10 cellular contexts compared by ENCODE assay signal in the genomic region with DNA sequence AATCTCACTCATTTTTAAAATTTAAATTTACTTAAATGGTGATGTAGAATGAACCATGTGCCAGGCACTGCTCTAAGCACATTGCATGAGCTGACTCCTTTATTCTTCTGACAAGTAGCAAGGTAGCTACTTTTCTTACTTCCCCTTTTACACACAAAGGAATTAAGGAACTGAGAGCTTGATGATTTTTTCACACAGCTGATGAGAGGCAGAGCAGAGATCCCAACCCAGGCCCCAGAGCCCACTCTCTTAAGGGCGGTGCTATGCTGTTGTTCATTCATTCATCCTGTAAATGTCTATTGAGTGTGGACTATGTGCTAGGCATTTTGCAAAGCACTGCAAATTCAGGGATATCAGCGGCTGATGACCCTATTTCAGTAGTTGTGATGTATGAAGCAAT. TPM values are rescaled to one million over a fixed set of nuclear protein-coding genes. Genes with fewer than 3 reads are reported as not detected.
DNase-seq lines count a peak whose midpoint lies in the region; ATAC-seq and TF ChIP-seq lines count a peak whose summit lies in the region.
"Had no signal": no experiment of that assay in that cellular context is flagged by ENCODE, and none has a peak within 500 bp of the region (broad histone marks: within the 10 kb centered on the region; RNA-seq: fewer than 3 reads in every experiment).

No MANE protein-coding gene starts in this region.

- H3K4me3 ChIP-seq in mucosa of descending colon: no peak overlapping the region
- H3K4me3 ChIP-seq in hepatocyte: no peak overlapping the region
- H3K4me3 ChIP-seq: SK-N-MC had no signal

- H3K4me1 ChIP-seq in mucosa of descending colon (ENCODE audit: low read depth): peaks cover 14% of the 10 kb centered on the region
- no peaks in the 10 kb centered on the region for H3K4me1 ChIP-seq in hepatocyte (ENCODE audit: insufficient read depth)

- DNase-seq in Kasumi-1 (lab: John Stamatoyannopoulos, UW) (peak; percentile 71 to 73), mucosa of descending colon (no peak), hepatocyte (ENCODE audit: low spot score) (no peak), NCI-H146 (lab: John Stamatoyannopoulos, UW) (no peak), left ventricle myocardium superior (no peak)
- DNase-seq in stimulated activated naive CD4-positive, alpha-beta T cell (lab: John Stamatoyannopoulos, UW): no peak
- DNase-seq: activated naive CD8-positive, alpha-beta T cell treated with anti-CD3 and anti-CD28 coated beads, Interleukin-2, amount 10 ng/mL, durations not matched to agents 7 days and 5 days had no signal

- H3K4me2 ChIP-seq in hepatocyte: no peak overlapping the region

- TF ChIP-seq CTCF in mucosa of descending colon (IDR thresholded peaks at IDR 0.05) (no peak), hepatocyte (IDR thresholded peaks at IDR 0.05; ENCODE audit: poor library complexity) (no peak)

- no peaks in the 10 kb centered on the region for H4K20me1 ChIP-seq in hepatocyte (ENCODE audit: insufficient read depth, poor library complexity, severe bottlenecking)

- no peaks in the 10 kb centered on the region for H3K27me3 ChIP-seq in hepatocyte

- H3K27ac ChIP-seq in hepatocyte: no peak overlapping the region
- H3K27ac ChIP-seq: SK-N-MC had no signal

- peaks cover 2% of the 10 kb centered on the region for H3K9me3 ChIP-seq in mucosa of descending colon
- H3K9me3 ChIP-seq in hepatocyte (ENCODE audit: low read depth): no peaks in the 10 kb centered on the region

- intact Hi-C loops in mucosa of descending colon (cut with DNase I, micrococcal nuclease): no loop called here
- intact Hi-C loops in left ventricle myocardium superior (cut with micrococcal nuclease): no loop called here

- WGBS in hepatocyte (ENCODE audit: low lambda C conversion rate, missing lambda C conversion rate): 91% methylated on average over 2 of the region's 2 CpGs

- H2AFZ ChIP-seq in hepatocyte: no peak overlapping the region

- no peaks in the 10 kb centered on the region for H3K36me3 ChIP-seq in mucosa of descending colon (ENCODE audit: low read depth)
- H3K36me3 ChIP-seq in hepatocyte (replicated peaks; ENCODE audit: insufficient read depth, low read depth): no peaks in the 10 kb centered on the region

- H3K9me2 ChIP-seq in hepatocyte (replicated peaks; ENCODE audit: insufficient read depth): no peaks in the 10 kb centered on the region

- no peaks in the 10 kb centered on the region for H3K79me2 ChIP-seq in hepatocyte

- peak; percentile 99 for ATAC-seq in GM18868 (IDR thresholded peaks at IDR 0.05; ENCODE audit: unreplicated experiment)
- ATAC-seq in HG02623 (IDR thresholded peaks at IDR 0.05; ENCODE audit: unreplicated experiment): peak; percentile 70
- ATAC-seq in mucosa of descending colon: peak; percentile 24
- no peak for ATAC-seq in left ventricle myocardium superior

RNA-seq across cellular contexts. Expression of a gene that starts 17.9 kb away (rescaled TPM):
- total RNA-seq in mucosa of descending colon (1 to 10 TPM; 1.3 to 1.6 (median 1.4) TPM), hepatocyte (0.20 and 3.5 TPM in 2 replicates), left ventricle myocardium superior (31.4 TPM)
- 0.69 and 1.0 TPM in 2 replicates for polyA plus RNA-seq in hepatocyte

RNA-seq across cellular contexts. Expression of a gene that starts 39.1 kb away (rescaled TPM):
- 10 to 100 TPM; 10.8 to 22.1 (median 13.9) TPM for total RNA-seq in mucosa of descending colon
- total RNA-seq in hepatocyte: 29.1 and 32.8 TPM in 2 replicates
- 44.5 and 45.0 TPM in 2 replicates for polyA plus RNA-seq in hepatocyte
- total RNA-seq in left ventricle myocardium superior: 18.4 TPM
- total RNA-seq: activated naive CD8-positive, alpha-beta T cell treated with anti-CD3 and anti-CD28 coated beads, Interleukin-2, amount 10 ng/mL, durations not matched to agents 7 days and 5 days had no signal

RNA-seq across cellular contexts. Expression of a gene that starts 57.7 kb away (rescaled TPM):
- total RNA-seq in mucosa of descending colon (10 to 100 TPM; 21.5 to 34.7 (median 24.9) TPM), hepatocyte (30.5 and 32.2 TPM in 2 replicates), left ventricle myocardium superior (6.1 TPM)
- polyA plus RNA-seq in hepatocyte: 33.7 and 35.7 TPM in 2 replicates

Comparison
In these comparisons a context has a peak if more than half of its experiments do, and no peak if none do; other contexts are left out.
1. DNase-seq: peak in Kasumi-1 (2 of 2); none in mucosa of descending colon (0 of 3), hepatocyte (single experiment), NCI-H146 (single experiment), stimulated activated naive CD4-positive, alpha-beta T cell (0 of 6) and left ventricle myocardium superior (single experiment).